Comparison of ENCODE assay signal across 8 cellular contexts in the genomic region with DNA sequence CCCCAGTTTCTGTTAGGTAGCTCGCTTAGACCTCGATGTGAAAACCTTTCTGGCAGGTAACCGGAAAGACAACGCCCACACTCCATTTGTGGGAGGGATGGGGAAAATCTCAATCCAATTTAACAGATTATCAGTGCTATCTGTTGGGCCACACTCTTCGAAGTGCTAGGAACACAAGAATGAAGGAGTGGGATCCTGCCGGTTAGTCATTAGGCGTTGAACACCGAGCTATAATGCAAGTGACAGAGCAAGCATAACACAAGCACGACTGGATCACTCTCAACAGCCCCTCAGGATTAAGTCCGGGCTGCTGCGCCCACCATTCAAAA. TPM values are rescaled to one million over a fixed set of nuclear protein-coding genes. Genes with fewer than 3 reads are reported as not detected.
DNase-seq lines count a peak whose midpoint lies in the region; TF ChIP-seq lines count a peak whose summit lies in the region.

No MANE protein-coding gene starts in this region.

- peaks cover 12% of the 10 kb centered on the region; the same call in 1 of the 2 replicates for H3K36me3 ChIP-seq in GM23248 (ENCODE audit: low read depth)
- H3K36me3 ChIP-seq in SJCRH30, result peaks cover 11% of the 10 kb centered on the region
- H3K36me3 ChIP-seq in skeletal muscle satellite cell (ENCODE audit: insufficient read depth, low read length), result peaks cover 14% of the 10 kb centered on the region

- H2AFZ ChIP-seq in GM23248, result peak overlapping the region; percentile 81

- H3K9me2 ChIP-seq in GM23248 (ENCODE audit: insufficient read depth), result no peaks in the 10 kb centered on the region

- H3K27ac ChIP-seq in GM23248 (peak overlapping the region; percentile 82), SJCRH30 (peak overlapping the region; percentile 50)

- 0 out of 2 replicates have a peak, but pooled peaks cover 3% of the 10 kb centered on the region for H4K20me1 ChIP-seq in GM23248 (ENCODE audit: insufficient read depth)

- peaks cover 55% of the 10 kb centered on the region for H3K79me2 ChIP-seq in GM23248 (ENCODE audit: insufficient read depth)

- in situ Hi-C loops in GM23248 (cut with MboI), result no loop called here

- DNase-seq in GM23248 (peak; percentile 49), SJCRH30 (no peak), fibroblast of pulmonary artery (ENCODE audit: low read depth) (no peak), NCI-H2081 treated with DMSO at 0.1 percent for 48 hours (lab: John Stamatoyannopoulos, UW) (no peak), SKM-1 treated with dmso at 0.1 percent for 144 hours (lab: John Stamatoyannopoulos, UW; ENCODE audit: unreplicated experiment) (no peak), occipital lobe (lab: John Stamatoyannopoulos, UW) (no peak)
- no peak for DNase-seq in stimulated activated naive CD4-positive, alpha-beta T cell treated with Interleukin-2 at 50 U/mL for 16 hours (lab: John Stamatoyannopoulos, UW)

- H3K9ac ChIP-seq in GM23248 (peak overlapping the region; percentile 98), skeletal muscle satellite cell (ENCODE audit: low read depth, low read length) (peak overlapping the region; percentile 91)

- H3K27me3 ChIP-seq in GM23248 (replicated peaks; ENCODE audit: insufficient read depth), result no peaks in the 10 kb centered on the region
- H3K27me3 ChIP-seq in SJCRH30, result no peaks in the 10 kb centered on the region
- H3K27me3 ChIP-seq in skeletal muscle satellite cell (ENCODE audit: control insufficient read depth, insufficient read depth, low read length), result no peaks in the 10 kb centered on the region

- H3K4me3 ChIP-seq in GM23248 (peak overlapping the region; percentile 99), SJCRH30 (peak overlapping the region; percentile 97), fibroblast of pulmonary artery (replicated peaks; ENCODE audit: low read depth, low read length) (peak overlapping the region; percentile 100), skeletal muscle satellite cell (ENCODE audit: low read length) (peak overlapping the region; percentile 92)

- peaks cover 26% of the 10 kb centered on the region for H3F3A ChIP-seq in GM23248 (ENCODE audit: insufficient read depth)

- H3K4me2 ChIP-seq in GM23248 (ENCODE audit: unreplicated experiment), result peak overlapping the region; percentile 93
- H3K4me2 ChIP-seq in skeletal muscle satellite cell (ENCODE audit: low read length), result peak overlapping the region; percentile 86

- peaks cover 30% of the 10 kb centered on the region for H3K4me1 ChIP-seq in GM23248 (ENCODE audit: insufficient read depth)
- peaks cover 6% of the 10 kb centered on the region for H3K4me1 ChIP-seq in SJCRH30
- peaks cover 36% of the 10 kb centered on the region for H3K4me1 ChIP-seq in skeletal muscle satellite cell (ENCODE audit: control insufficient read depth, insufficient read depth, low read length)

- no peaks in the 10 kb centered on the region for H3K9me3 ChIP-seq in GM23248 (ENCODE audit: low read depth)
- no peaks in the 10 kb centered on the region; the same call in 1 of the 2 replicates for H3K9me3 ChIP-seq in SJCRH30 (replicated peaks)
- no peaks in the 10 kb centered on the region for H3K9me3 ChIP-seq in skeletal muscle satellite cell (replicated peaks; ENCODE audit: low read length)

- TF ChIP-seq CTCF in fibroblast of pulmonary artery (IDR thresholded peaks at IDR 0.05; ENCODE audit: low read length, missing control alignments), result no peak

- 2% methylated on average over 11 of the region's 11 CpGs for WGBS in GM23248 (ENCODE audit: low coverage in 1 of 2, low lambda C conversion rate in 2 of 2, missing lambda C conversion rate in 2 of 2), 2 experiments

RNA-seq across cellular contexts. Expression of gene SNIP1, which starts 0.5 kb away (rescaled TPM):
- total RNA-seq in GM23248 (2014; rRNA removed; shearing (Covaris generic)), result 12.3 and 12.4 TPM in 2 replicates
- 7.4 and 9.8 TPM in 2 replicates for polyA plus RNA-seq in GM23248 (2016; fragmentation: Nextera tagmentation; extraction: Ambion mirVana)
- total RNA-seq in SJCRH30 (2014; rRNA removed; shearing (Covaris generic)), result 13.0 and 17.0 TPM in 2 replicates
- total RNA-seq in skeletal muscle satellite cell (2012; rRNA removed), result 11.6 and 15.0 TPM in 2 replicates
- 25.0 TPM for total RNA-seq in occipital lobe

RNA-seq across cellular contexts. Expression of gene DNALI1, which starts 3.2 kb away (rescaled TPM):
- 0.32 and 0.63 TPM in 2 replicates for total RNA-seq in GM23248 (2014; rRNA removed; shearing (Covaris generic))
- polyA plus RNA-seq in GM23248 (2016; fragmentation: Nextera tagmentation; extraction: Ambion mirVana), result 1.2 and 2.1 TPM in 2 replicates
- total RNA-seq in SJCRH30 (2014; rRNA removed; shearing (Covaris generic)), result 10.0 and 10.1 TPM in 2 replicates
- total RNA-seq in skeletal muscle satellite cell (2012; rRNA removed), result 3.3 and 4.3 TPM in 2 replicates
- total RNA-seq in occipital lobe, result 3.1 TPM

RNA-seq across cellular contexts. Expression of gene MEAF6, which starts 39.0 kb away (rescaled TPM):
- 116 and 117 TPM in 2 replicates for total RNA-seq in GM23248 (2014; rRNA removed; shearing (Covaris generic))
- 96.2 and 99.5 TPM in 2 replicates for polyA plus RNA-seq in GM23248 (2016; fragmentation: Nextera tagmentation; extraction: Ambion mirVana)
- 71.1 and 82.3 TPM in 2 replicates for total RNA-seq in SJCRH30 (2014; rRNA removed; shearing (Covaris generic))
- 52.9 and 59.1 TPM in 2 replicates for total RNA-seq in skeletal muscle satellite cell (2012; rRNA removed)
- 106 TPM for total RNA-seq in occipital lobe

RNA-seq across cellular contexts. Expression of gene GNL2, which starts 42.2 kb away (rescaled TPM):
- 39.3 and 53.6 TPM in 2 replicates for total RNA-seq in GM23248 (2014; rRNA removed; shearing (Covaris generic))
- 65.4 and 67.1 TPM in 2 replicates for polyA plus RNA-seq in GM23248 (2016; fragmentation: Nextera tagmentation; extraction: Ambion mirVana)
- total RNA-seq in SJCRH30 (2014; rRNA removed; shearing (Covaris generic)), result 115 and 119 TPM in 2 replicates
- 53.0 and 88.5 TPM in 2 replicates for total RNA-seq in skeletal muscle satellite cell (2012; rRNA removed)
- total RNA-seq in occipital lobe, result 45.7 TPM
